Comparison of ENCODE assay signal across 1 cellular context in genomic region chr7:100585511-100586265, GRCh38.
TF ChIP-seq lines count a peak whose summit lies in the region.

TSS of gene LRCH4 (minus strand) at chr7:100586129. CDS start at chr7:100586100, 29 bp downstream.

TF ChIP-seq in HepG2, 621 proteins besides CTCF, POLR2A, EP300 and RAD21 (continued from another document):
- TF ChIP-seq CERS6 (CRISPR knock-in tag; IDR thresholded peaks at IDR 0.05), result no peak
- no peak for TF ChIP-seq ZBTB1 (CRISPR knock-in tag; IDR thresholded peaks at IDR 0.05; ENCODE audit: borderline replicate concordance)
- TF ChIP-seq ZNF431 (CRISPR knock-in tag; IDR thresholded peaks at IDR 0.05; ENCODE audit: borderline replicate concordance, low read depth), result peak; percentile 79; the same call in 1 of the 2 replicates
- 0 out of 2 replicates have a peak, but pooled peaks have one; percentile 4 for TF ChIP-seq TBX3 (IDR thresholded peaks at IDR 0.05; ENCODE audit: borderline replicate concordance)
- no peak for TF ChIP-seq RNF2 (conservative IDR thresholded peaks at IDR 0.05; ENCODE audit: low read depth)
- TF ChIP-seq ERF (CRISPR knock-in tag; IDR thresholded peaks at IDR 0.05), result peak; percentile 77; the same call in 1 of the 2 replicates
- TF ChIP-seq ZKSCAN1 (IDR thresholded peaks at IDR 0.05; ENCODE audit: low read length), result no peak
- no peak; the same call in 1 of the 2 replicates for TF ChIP-seq ZNF446 (CRISPR knock-in tag; IDR thresholded peaks at IDR 0.05)
- TF ChIP-seq HDAC2 (CRISPR knock-in tag; IDR thresholded peaks at IDR 0.05), result peak; percentile 73
- no peak for TF ChIP-seq E2F5 (CRISPR knock-in tag; conservative IDR thresholded peaks at IDR 0.05)
- peak; percentile 95 for TF ChIP-seq ZGPAT (CRISPR knock-in tag; IDR thresholded peaks at IDR 0.05)
- TF ChIP-seq ZNF816 (CRISPR knock-in tag; IDR thresholded peaks at IDR 0.05; ENCODE audit: borderline replicate concordance), result peak; percentile 67; the same call in 1 of the 2 replicates
- no peak for TF ChIP-seq KLF13 (CRISPR knock-in tag; IDR thresholded peaks at IDR 0.05)
- TF ChIP-seq ISL2 (CRISPR knock-in tag; IDR thresholded peaks at IDR 0.05), result peak; percentile 80
- peak; percentile 71; the same call in 1 of the 2 replicates for TF ChIP-seq TGIF2 (CRISPR knock-in tag; IDR thresholded peaks at IDR 0.05)
- 0 out of 2 replicates have a peak, but pooled peaks have one; percentile 16 for TF ChIP-seq ZNF891 (CRISPR knock-in tag; IDR thresholded peaks at IDR 0.05)
- TF ChIP-seq PHF20 (CRISPR knock-in tag; IDR thresholded peaks at IDR 0.05), result peak; percentile 77
- TF ChIP-seq ZNF329 (CRISPR knock-in tag; IDR thresholded peaks at IDR 0.05; ENCODE audit: low read depth), result peak; percentile 9; the same call in 1 of the 2 replicates
- peak; percentile 14; the same call in 1 of the 2 replicates for TF ChIP-seq USF2 (IDR thresholded peaks at IDR 0.05; ENCODE audit: low read depth, low read length)
- no peak for TF ChIP-seq USF2 (CRISPR knock-in tag; IDR thresholded peaks at IDR 0.05; ENCODE audit: borderline replicate concordance)
- 0 out of 2 replicates have a peak, but pooled peaks have one; percentile 28 for TF ChIP-seq ZNF296 (CRISPR knock-in tag; conservative IDR thresholded peaks at IDR 0.05)
- peak; percentile 73; the same call in 1 of the 2 replicates for TF ChIP-seq GLI4 (CRISPR knock-in tag; IDR thresholded peaks at IDR 0.05; ENCODE audit: borderline replicate concordance)
- TF ChIP-seq ZBTB20 (CRISPR knock-in tag; IDR thresholded peaks at IDR 0.05; ENCODE audit: borderline replicate concordance, low read depth), result peak; percentile 20; the same call in 1 of the 2 replicates
- TF ChIP-seq SMC3 (IDR thresholded peaks at IDR 0.05; ENCODE audit: low read length), result no peak; the same call in 1 of the 2 replicates
- peak; percentile 68; the same call in 1 of the 3 replicates for TF ChIP-seq MXI1 (IDR thresholded peaks at IDR 0.05; ENCODE audit: borderline replicate concordance, low read depth, low read length)
- peak; percentile 42; the same call in 1 of the 2 replicates for TF ChIP-seq ARID5B (CRISPR knock-in tag; IDR thresholded peaks at IDR 0.05)
- TF ChIP-seq RBAK (CRISPR knock-in tag; IDR thresholded peaks at IDR 0.05), result 0 out of 2 replicates have a peak, but pooled peaks have one; percentile 26
- TF ChIP-seq MEIS1 (CRISPR knock-in tag; IDR thresholded peaks at IDR 0.05; ENCODE audit: borderline replicate concordance), result peak; percentile 50; the same call in 1 of the 2 replicates
- TF ChIP-seq TBX2 (CRISPR knock-in tag; IDR thresholded peaks at IDR 0.05; ENCODE audit: borderline replicate concordance), result peak; percentile 70
- TF ChIP-seq ZFP36L2 (CRISPR knock-in tag; IDR thresholded peaks at IDR 0.05), result peak; percentile 85; the same call in 1 of the 2 replicates
- no peak for TF ChIP-seq ZSCAN22 (CRISPR knock-in tag; IDR thresholded peaks at IDR 0.05)
- TF ChIP-seq HNF4G (IDR thresholded peaks at IDR 0.05; ENCODE audit: borderline replicate concordance, low read depth, low read length), result peak; percentile 52; the same call in 1 of the 2 replicates
- TF ChIP-seq HNF4G (CRISPR knock-in tag; IDR thresholded peaks at IDR 0.05; ENCODE audit: borderline replicate concordance, low read depth), result no peak
